Comparison of ENCODE assay signal across 8 cellular contexts in the genomic region with DNA sequence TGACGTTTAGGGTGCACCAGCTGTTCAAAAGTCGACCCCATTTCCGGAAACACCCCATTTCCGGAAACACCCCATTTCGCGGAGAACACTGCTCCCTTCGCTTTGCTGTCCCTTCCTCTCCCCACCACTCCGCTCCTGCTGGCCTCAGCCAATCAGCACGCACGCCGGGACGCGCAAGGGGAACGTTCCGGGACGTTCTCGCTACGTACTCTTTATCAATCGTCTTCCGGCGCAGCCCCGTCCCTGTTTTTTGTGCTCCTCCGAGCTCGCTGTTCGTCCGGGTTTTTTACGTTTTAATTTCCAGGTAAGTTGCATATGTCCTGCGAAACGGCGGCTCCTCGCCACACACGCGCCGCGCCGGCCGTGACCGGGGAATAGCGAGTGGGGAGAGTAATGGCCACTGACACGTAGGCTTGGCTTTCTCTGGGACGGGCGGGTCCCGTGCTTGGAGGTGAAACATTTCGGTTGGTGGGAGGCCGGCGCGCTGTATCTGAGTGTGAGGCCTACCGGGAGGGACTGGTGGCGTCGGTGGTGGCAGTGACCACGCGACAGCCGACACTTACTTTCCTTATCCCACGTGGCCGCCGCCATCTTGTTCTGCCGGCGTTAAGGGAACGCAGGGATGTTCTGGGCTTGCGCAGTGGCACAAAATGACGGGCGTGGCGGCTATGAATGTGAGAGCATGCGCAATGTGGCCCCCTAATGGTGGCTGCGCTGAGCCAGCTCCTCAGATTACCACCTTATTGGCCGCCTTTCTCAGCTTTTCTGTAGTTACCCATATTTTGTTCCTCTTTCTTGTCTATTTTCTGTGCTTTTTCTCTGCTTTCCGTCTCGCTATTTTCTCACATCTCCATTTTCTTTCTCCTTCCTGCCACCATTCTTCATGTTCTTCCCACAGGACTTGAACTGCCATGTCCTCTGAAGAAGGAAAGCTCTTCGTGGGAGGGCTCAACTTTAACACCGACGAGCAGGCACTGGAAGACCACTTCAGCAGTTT. TPM values are rescaled to one million over a fixed set of nuclear protein-coding genes. Genes with fewer than 3 reads are reported as not detected.
DNase-seq lines count a peak whose midpoint lies in the region; ATAC-seq and TF ChIP-seq lines count a peak whose summit lies in the region.

TSS of gene RBM3 (plus strand) at position 215 of the 997 bp plus-strand sequence. CDS start at position 912, 697 bp downstream.

- POLR2A ChIA-PET in CD8-positive, alpha-beta T cell (lab: Charles Lee), result interaction anchor here (0.9 to 2.4 kb wide), 12 partner anchors 10 to 1341 kb away, joined by 3 to 21 read pairs (median 4); partner anchors contain the start of genes OTUD5, SUV39H1, TBC1D25 and USP11
- POLR2A ChIA-PET in activated CD4-positive, alpha-beta memory T cell treated with anti-CD3 and anti-CD28 coated beads for 36 hours (lab: Charles Lee), result interaction anchor here (0.8 to 1.5 kb wide), 6 partner anchors 16 to 100 kb away, joined by 3 to 12 read pairs (median 3); partner anchors contain the start of gene TBC1D25

- H3K27me3 ChIP-seq in CD8-positive, alpha-beta T cell (ENCODE audit: insufficient read depth, low read length), result no peaks in the 10 kb centered on the region
- no peaks in the 10 kb centered on the region for H3K27me3 ChIP-seq in right lobe of liver

- H3K9me3 ChIP-seq in CD8-positive, alpha-beta T cell (ENCODE audit: low read length), result no peaks in the 10 kb centered on the region
- H3K9me3 ChIP-seq in right lobe of liver, result no peaks in the 10 kb centered on the region

- peak within 1 kb of the TSS; percentile 97 for H3K4me3 Mint-ChIP-seq in CD8-positive, alpha-beta T cell
- H3K4me3 Mint-ChIP-seq in activated CD4-positive, alpha-beta memory T cell treated with anti-CD3 and anti-CD28 coated beads for 36 hours, result peak within 1 kb of the TSS; percentile 92

- intact Hi-C loops in CD8-positive, alpha-beta T cell (cut with DNase I, micrococcal nuclease), result loop anchor here (1.0 to 10.0 kb wide), 5 partner anchors 23 to 320 kb away; partner anchors contain the start of genes TBC1D25 (in 2 of the 2), WDR13 (in 2 of the 2), EBP (in 1 of the 2) and FTSJ1 (in 1 of the 2)
- intact Hi-C loops in activated CD4-positive, alpha-beta memory T cell treated with anti-CD3 and anti-CD28 coated beads for 36 hours (cut with micrococcal nuclease), result loop anchor here (1.0 to 10.0 kb wide), 6 partner anchors 23 to 700 kb away; partner anchors contain the start of genes EBP, TBC1D25, WAS and WDR13
- intact Hi-C loops in right lobe of liver (cut with DNase I), result no loop called here

- H3K27me3 Mint-ChIP-seq in CD8-positive, alpha-beta T cell (ENCODE audit: low read depth), result no peaks in the 10 kb centered on the region
- no peaks in the 10 kb centered on the region for H3K27me3 Mint-ChIP-seq in activated CD4-positive, alpha-beta memory T cell treated with anti-CD3 and anti-CD28 coated beads for 36 hours

- peaks cover 48% of the 10 kb centered on the region for H3K36me3 Mint-ChIP-seq in CD8-positive, alpha-beta T cell
- peaks cover 40% of the 10 kb centered on the region for H3K36me3 Mint-ChIP-seq in activated CD4-positive, alpha-beta memory T cell treated with anti-CD3 and anti-CD28 coated beads for 36 hours

- H3K9me3 Mint-ChIP-seq in CD8-positive, alpha-beta T cell, result no peaks in the 10 kb centered on the region
- H3K9me3 Mint-ChIP-seq in activated CD4-positive, alpha-beta memory T cell treated with anti-CD3 and anti-CD28 coated beads for 36 hours, result no peaks in the 10 kb centered on the region

- WGBS in right lobe of liver (ENCODE audit: insufficient coverage, low coverage, low lambda C conversion rate, missing lambda C conversion rate), result 32% methylated on average over 42 of the region's 71 CpGs

- peak; percentile 80 to 97 (median 89) for DNase-seq in CD8-positive, alpha-beta T cell
- DNase-seq in HK-2 (ENCODE audit: unreplicated experiment), result peak; percentile 90
- DNase-seq in NCI-H82 treated with DMSO at 0.1 percent for 48 hours (lab: John Stamatoyannopoulos, UW; ENCODE audit: unreplicated experiment), result peak; percentile 86
- DNase-seq in activated CD4-positive, alpha-beta memory T cell treated with anti-CD3 and anti-CD28 coated beads for 36 hours, result peak; percentile 95
- DNase-seq in dermis microvascular lymphatic vessel endothelial cell (ENCODE audit: low read depth in 2 of 2), result peak; percentile 83 to 91
- DNase-seq in right lobe of liver, result peak; percentile 92 to 95 (median 93)
- DNase-seq in stimulated activated CD4-positive, alpha-beta T cell treated with anti-CD3 and anti-CD28 coated beads, Interleukin-4, amount 100 ng/mL, for 24 hours, result peak; percentile 91

- peak within 1 kb of the TSS; percentile 70 for H3K4me3 ChIP-seq in CD8-positive, alpha-beta T cell (ENCODE audit: low read depth, low read length)
- H3K4me3 ChIP-seq in right lobe of liver, result peak within 1 kb of the TSS; percentile 71 to 82 (median 77)

- peaks cover 25% of the 10 kb centered on the region for H3K4me1 Mint-ChIP-seq in CD8-positive, alpha-beta T cell (ENCODE audit: low read depth)
- H3K4me1 Mint-ChIP-seq in activated CD4-positive, alpha-beta memory T cell treated with anti-CD3 and anti-CD28 coated beads for 36 hours (ENCODE audit: low read depth), result peaks cover 17% of the 10 kb centered on the region

- H3K4me1 ChIP-seq in CD8-positive, alpha-beta T cell (ENCODE audit: insufficient read depth, low read length), result peaks cover 24% of the 10 kb centered on the region
- H3K4me1 ChIP-seq in right lobe of liver, result peaks cover 0 to 10% (median 0%) of the 10 kb centered on the region in 4 donors

- peak; percentile 91 for ATAC-seq in CD8-positive, alpha-beta T cell
- ATAC-seq in GM19438 (IDR thresholded peaks at IDR 0.05; ENCODE audit: low read depth, unreplicated experiment) (peak; percentile 84), right lobe of liver (peak; percentile 97 to 98 (median 98))

- peak; percentile 89 for TF ChIP-seq POLR2A in right lobe of liver (IDR thresholded peaks at IDR 0.05)

- H3K27ac Mint-ChIP-seq in CD8-positive, alpha-beta T cell, result peak within 1 kb of the TSS; percentile 99
- H3K27ac Mint-ChIP-seq in activated CD4-positive, alpha-beta memory T cell treated with anti-CD3 and anti-CD28 coated beads for 36 hours, result peak within 1 kb of the TSS; percentile 90

- peak; percentile 21 for TF ChIP-seq CTCF in CD8-positive, alpha-beta T cell (IDR thresholded peaks at IDR 0.05)
- TF ChIP-seq CTCF in right lobe of liver (IDR thresholded peaks at IDR 0.05), result peak; percentile 27 to 36 (median 32)

- CTCF ChIA-PET in CD8-positive, alpha-beta T cell (lab: Charles Lee), result no interaction called here
- CTCF ChIA-PET in activated CD4-positive, alpha-beta memory T cell treated with anti-CD3 and anti-CD28 coated beads for 36 hours (lab: Charles Lee), result interaction anchor here (0.6 to 0.9 kb wide), 2 partner anchors 22 to 100 kb away, joined by 3 read pairs; no protein-coding TSS in a partner anchor

- peak within 1 kb of the TSS; percentile 100 for H3K27ac ChIP-seq in CD8-positive, alpha-beta T cell (ENCODE audit: low read depth, low read length)
- H3K27ac ChIP-seq in right lobe of liver, result peak within 1 kb of the TSS; percentile 93 to 99 (median 98)

- H3K36me3 ChIP-seq in CD8-positive, alpha-beta T cell (ENCODE audit: insufficient read depth, low read length), result peaks cover 33% of the 10 kb centered on the region
- peaks cover 0 to 32% (median 14%) of the 10 kb centered on the region in 4 donors for H3K36me3 ChIP-seq in right lobe of liver

RNA-seq across cellular contexts. Expression of gene RBM3, which starts in this region (rescaled TPM):
- total RNA-seq in CD8-positive, alpha-beta T cell, result 100 to 1,000 TPM; 442 to 444 TPM
- 100 to 1,000 TPM; 191 to 197 TPM for total RNA-seq in activated CD4-positive, alpha-beta memory T cell treated with anti-CD3 and anti-CD28 coated beads for 36 hours
- 379 and 393 TPM in 2 replicates for total RNA-seq in dermis microvascular lymphatic vessel endothelial cell
- 10 to 100 TPM; 14.7 to 69.0 (median 57.7) TPM for total RNA-seq in right lobe of liver

Comparison
In these comparisons a context has a peak if more than half of its experiments do, and no peak if none do; other contexts are left out.
1. Peak in every context shown above with its lines: DNase-seq, ATAC-seq, H3K4me3 ChIP-seq and H3K27ac ChIP-seq.
2. intact Hi-C loops: an anchor here in CD8-positive, alpha-beta T cell (1.0 to 10.0 kb wide) and activated CD4-positive, alpha-beta memory T cell treated with anti-CD3 and anti-CD28 coated beads for 36 hours (1.0 to 10.0 kb wide); none called in right lobe of liver.